ENCODE assay signal across 8 cellular contexts in the genomic region with DNA sequence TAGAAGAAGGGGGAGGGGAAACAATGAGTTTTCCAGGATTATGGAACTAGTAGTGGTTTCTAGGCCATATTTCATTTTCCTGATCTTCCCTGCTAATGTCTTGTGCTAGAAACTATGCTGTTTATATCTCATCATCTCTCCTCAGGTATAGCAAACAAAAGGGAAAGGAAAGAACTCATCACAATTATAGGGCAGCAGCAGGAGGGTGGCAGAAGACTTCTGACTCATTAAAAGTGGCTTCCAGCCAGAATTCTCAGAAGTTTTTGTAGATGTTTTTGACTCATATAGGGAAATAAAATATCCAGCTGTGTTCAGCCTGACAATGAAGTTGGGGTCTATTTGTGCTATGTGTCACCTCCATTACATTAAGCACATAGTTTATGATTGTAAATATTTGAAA. TPM values are rescaled to one million over a fixed set of nuclear protein-coding genes. Genes with fewer than 3 reads are reported as not detected.
DNase-seq lines count a peak whose midpoint lies in the region; ATAC-seq and TF ChIP-seq lines count a peak whose summit lies in the region.

No MANE protein-coding gene starts in this region.

- TF ChIP-seq CTCF in CD8-positive, alpha-beta T cell (IDR thresholded peaks at IDR 0.05) = no peak
- no peak for TF ChIP-seq CTCF in gastroesophageal sphincter (IDR thresholded peaks at IDR 0.05)
- no peak for TF ChIP-seq CTCF in transverse colon (IDR thresholded peaks at IDR 0.05)
- TF ChIP-seq CTCF in neural progenitor cell (IDR thresholded peaks at IDR 0.05) = no peak

- no peak overlapping the region for H3K4me3 ChIP-seq in CD8-positive, alpha-beta T cell (ENCODE audit: low read depth, low read length)
- H3K4me3 ChIP-seq in gastroesophageal sphincter = peak overlapping the region; percentile 17 to 88
- H3K4me3 ChIP-seq in transverse colon = peak overlapping the region in 1 of 4 donors; percentile 17
- H3K4me3 ChIP-seq in neural progenitor cell = no peak overlapping the region

- peak; percentile 62 for ATAC-seq in CD8-positive, alpha-beta T cell
- ATAC-seq in HG02973 (IDR thresholded peaks at IDR 0.05; ENCODE audit: unreplicated experiment) (peak; percentile 29), gastroesophageal sphincter (no peak)

- POLR2A ChIA-PET in CD8-positive, alpha-beta T cell (lab: Charles Lee) = interaction anchor here (1.6 kb wide), 1 partner anchor 17 kb away, joined by 3 read pairs; no protein-coding TSS in a partner anchor
- POLR2A ChIA-PET in activated CD4-positive, alpha-beta T cell treated with anti-CD3 and anti-CD28 coated beads, Interleukin-2, amount 10 ng/mL, durations not matched to agents 7 days and 5 days (lab: Charles Lee) = no interaction called here

- peaks cover 32% of the 10 kb centered on the region for H3K4me1 Mint-ChIP-seq in CD8-positive, alpha-beta T cell (ENCODE audit: low read depth)
- H3K4me1 Mint-ChIP-seq in activated CD4-positive, alpha-beta T cell treated with anti-CD3 and anti-CD28 coated beads, Interleukin-2, amount 10 ng/mL, durations not matched to agents 7 days and 5 days = peaks cover 36% of the 10 kb centered on the region
- H3K4me1 Mint-ChIP-seq in neural progenitor cell = peaks cover 4% of the 10 kb centered on the region

- no peak for TF ChIP-seq POLR2A in gastroesophageal sphincter (IDR thresholded peaks at IDR 0.05)
- TF ChIP-seq POLR2A in transverse colon (IDR thresholded peaks at IDR 0.05) = no peak

- no peaks in the 10 kb centered on the region for H3F3A ChIP-seq in neural progenitor cell (ENCODE audit: low read depth)

- in situ Hi-C loops in transverse colon (cut with MboI; ENCODE audit: low pct_ligation_motif_present in 1 of 4, low pct_unique_long_range_greater_than_20kb in 1 of 4, low sequenced_read_pairs in 3 of 4) = loop anchor here (10.0 to 25.0 kb wide), 4 partner anchors 230 to 332 kb away; no protein-coding TSS in a partner anchor

- TF ChIP-seq EP300 in gastroesophageal sphincter (IDR thresholded peaks at IDR 0.05) (no peak), transverse colon (IDR thresholded peaks at IDR 0.05; ENCODE audit: low read depth) (no peak)

- no peak overlapping the region for H3K4me3 Mint-ChIP-seq in CD8-positive, alpha-beta T cell
- H3K4me3 Mint-ChIP-seq in activated CD4-positive, alpha-beta T cell treated with anti-CD3 and anti-CD28 coated beads, Interleukin-2, amount 10 ng/mL, durations not matched to agents 7 days and 5 days = peak overlapping the region; percentile 15
- H3K4me3 Mint-ChIP-seq in neural progenitor cell = no peak overlapping the region

- no peaks in the 10 kb centered on the region for H3K36me3 ChIP-seq in CD8-positive, alpha-beta T cell (ENCODE audit: insufficient read depth, low read length)
- H3K36me3 ChIP-seq in gastroesophageal sphincter (no peaks in the 10 kb centered on the region), transverse colon (no peaks in the 10 kb centered on the region), neural progenitor cell (no peaks in the 10 kb centered on the region)

- DNase-seq in CD8-positive, alpha-beta T cell = no peak
- no peak for DNase-seq in activated CD4-positive, alpha-beta T cell treated with anti-CD3 and anti-CD28 coated beads, Interleukin-2, amount 10 ng/mL, durations not matched to agents 7 days and 5 days
- DNase-seq in transverse colon = no peak
- DNase-seq in neural progenitor cell (ENCODE audit: low spot score) = no peak
- no peak for DNase-seq in NCI-H1694 treated with DMSO at 0.1 percent for 48 hours (lab: John Stamatoyannopoulos, UW)
- no peak for DNase-seq in UCSD-AML1 (lab: John Stamatoyannopoulos, UW; ENCODE audit: unreplicated experiment)

- no peak overlapping the region for H3K4me2 ChIP-seq in neural progenitor cell

- CTCF ChIA-PET in CD8-positive, alpha-beta T cell (lab: Charles Lee) = interaction anchor here (1.0 to 1.3 kb wide), 2 partner anchors 10 to 75 kb away, joined by 3 to 4 read pairs; no protein-coding TSS in a partner anchor
- CTCF ChIA-PET in activated CD4-positive, alpha-beta T cell treated with anti-CD3 and anti-CD28 coated beads, Interleukin-2, amount 10 ng/mL, durations not matched to agents 7 days and 5 days (lab: Charles Lee) = no interaction called here

- no peaks in the 10 kb centered on the region for H3K27me3 Mint-ChIP-seq in CD8-positive, alpha-beta T cell (ENCODE audit: low read depth)
- H3K27me3 Mint-ChIP-seq in activated CD4-positive, alpha-beta T cell treated with anti-CD3 and anti-CD28 coated beads, Interleukin-2, amount 10 ng/mL, durations not matched to agents 7 days and 5 days = no peaks in the 10 kb centered on the region
- peaks cover under 1% of the 10 kb centered on the region for H3K27me3 Mint-ChIP-seq in neural progenitor cell (ENCODE audit: insufficient read depth, low read depth)

- no peak overlapping the region for H3K27ac ChIP-seq in CD8-positive, alpha-beta T cell (ENCODE audit: low read depth, low read length)
- H3K27ac ChIP-seq in gastroesophageal sphincter (peak overlapping the region; percentile 34 to 69 (median 64)), transverse colon (peak overlapping the region; percentile 43 to 98 (median 55)), neural progenitor cell (no peak overlapping the region)

- H3K36me3 Mint-ChIP-seq in CD8-positive, alpha-beta T cell = peaks cover 2% of the 10 kb centered on the region
- H3K36me3 Mint-ChIP-seq in activated CD4-positive, alpha-beta T cell treated with anti-CD3 and anti-CD28 coated beads, Interleukin-2, amount 10 ng/mL, durations not matched to agents 7 days and 5 days (ENCODE audit: low read depth) = peaks cover 3% of the 10 kb centered on the region
- H3K36me3 Mint-ChIP-seq in neural progenitor cell = no peaks in the 10 kb centered on the region

- H2AFZ ChIP-seq in neural progenitor cell (replicated peaks) = no peak overlapping the region

- H4K20me1 ChIP-seq in neural progenitor cell (ENCODE audit: low read depth) = no peaks in the 10 kb centered on the region

- no peaks in the 10 kb centered on the region for H3K9me3 ChIP-seq in CD8-positive, alpha-beta T cell (ENCODE audit: low read length)
- no peaks in the 10 kb centered on the region for H3K9me3 ChIP-seq in gastroesophageal sphincter
- no peaks in the 10 kb centered on the region for H3K9me3 ChIP-seq in transverse colon
- H3K9me3 ChIP-seq in neural progenitor cell (ENCODE audit: low read depth) = no peaks in the 10 kb centered on the region

- peaks cover 11% of the 10 kb centered on the region for H3K4me1 ChIP-seq in CD8-positive, alpha-beta T cell (ENCODE audit: insufficient read depth, low read length)
- H3K4me1 ChIP-seq in gastroesophageal sphincter (peaks cover 17 to 66% (median 21%) of the 10 kb centered on the region in 3 donors), transverse colon (peaks cover 0 to 62% (median 38%) of the 10 kb centered on the region in 4 donors), neural progenitor cell (peaks cover 4% of the 10 kb centered on the region)

- peaks cover 10% of the 10 kb centered on the region for H3K79me2 ChIP-seq in neural progenitor cell (ENCODE audit: low read depth)

- H3K9me3 Mint-ChIP-seq in CD8-positive, alpha-beta T cell = no peaks in the 10 kb centered on the region
- no peaks in the 10 kb centered on the region for H3K9me3 Mint-ChIP-seq in activated CD4-positive, alpha-beta T cell treated with anti-CD3 and anti-CD28 coated beads, Interleukin-2, amount 10 ng/mL, durations not matched to agents 7 days and 5 days
- H3K9me3 Mint-ChIP-seq in neural progenitor cell = no peaks in the 10 kb centered on the region

- intact Hi-C loops in CD8-positive, alpha-beta T cell (cut with DNase I, micrococcal nuclease) = loop anchor here in 1 of 2 experiments (5.0 kb wide), 1 partner anchor 883 kb away; the partner anchor contains the start of gene CRPPA
- intact Hi-C loops in transverse colon (cut with DNase I; ENCODE audit: low total_unique reads) = no loop called here

- H3K27ac Mint-ChIP-seq in CD8-positive, alpha-beta T cell = no peak overlapping the region
- H3K27ac Mint-ChIP-seq in activated CD4-positive, alpha-beta T cell treated with anti-CD3 and anti-CD28 coated beads, Interleukin-2, amount 10 ng/mL, durations not matched to agents 7 days and 5 days = no peak overlapping the region
- no peak overlapping the region for H3K27ac Mint-ChIP-seq in neural progenitor cell

- H3K9ac ChIP-seq in neural progenitor cell = no peak overlapping the region

- no peaks in the 10 kb centered on the region for H3K27me3 ChIP-seq in CD8-positive, alpha-beta T cell (ENCODE audit: insufficient read depth, low read length)
- H3K27me3 ChIP-seq in gastroesophageal sphincter = no peaks in the 10 kb centered on the region
- no peaks in the 10 kb centered on the region for H3K27me3 ChIP-seq in transverse colon
- H3K27me3 ChIP-seq in neural progenitor cell = peaks cover 11% of the 10 kb centered on the region

RNA-seq across cellular contexts. Expression of gene AHR, which starts 6.5 kb away (rescaled TPM):
- 10 to 100 TPM; 54.0 to 54.1 TPM for total RNA-seq in CD8-positive, alpha-beta T cell
- 10 to 100 TPM; 31.5 to 45.4 TPM for total RNA-seq in activated CD4-positive, alpha-beta T cell treated with anti-CD3 and anti-CD28 coated beads, Interleukin-2, amount 10 ng/mL, durations not matched to agents 7 days and 5 days
- total RNA-seq in gastroesophageal sphincter (100 to 1,000 TPM in 2 of 4 donors, 10 to 100 TPM in 2; 52.1 to 105 (median 83.9) TPM), transverse colon (10 to 100 TPM; 18.1 to 54.6 (median 43.7) TPM), neural progenitor cell (ENCODE audit: low replicate concordance) (5.0 and 5.7 TPM in 2 replicates)

Comparison
In these comparisons a context has a peak if more than half of its experiments do, and no peak if none do; other contexts are left out.
1. H3K27ac ChIP-seq: peak in gastroesophageal sphincter (4 of 4) and transverse colon (4 of 4); none in CD8-positive, alpha-beta T cell (single experiment) and neural progenitor cell (single experiment).
2. H3K4me3 ChIP-seq: peak in gastroesophageal sphincter (2 of 2); none in CD8-positive, alpha-beta T cell (single experiment) and neural progenitor cell (single experiment).